In the genomic region with DNA sequence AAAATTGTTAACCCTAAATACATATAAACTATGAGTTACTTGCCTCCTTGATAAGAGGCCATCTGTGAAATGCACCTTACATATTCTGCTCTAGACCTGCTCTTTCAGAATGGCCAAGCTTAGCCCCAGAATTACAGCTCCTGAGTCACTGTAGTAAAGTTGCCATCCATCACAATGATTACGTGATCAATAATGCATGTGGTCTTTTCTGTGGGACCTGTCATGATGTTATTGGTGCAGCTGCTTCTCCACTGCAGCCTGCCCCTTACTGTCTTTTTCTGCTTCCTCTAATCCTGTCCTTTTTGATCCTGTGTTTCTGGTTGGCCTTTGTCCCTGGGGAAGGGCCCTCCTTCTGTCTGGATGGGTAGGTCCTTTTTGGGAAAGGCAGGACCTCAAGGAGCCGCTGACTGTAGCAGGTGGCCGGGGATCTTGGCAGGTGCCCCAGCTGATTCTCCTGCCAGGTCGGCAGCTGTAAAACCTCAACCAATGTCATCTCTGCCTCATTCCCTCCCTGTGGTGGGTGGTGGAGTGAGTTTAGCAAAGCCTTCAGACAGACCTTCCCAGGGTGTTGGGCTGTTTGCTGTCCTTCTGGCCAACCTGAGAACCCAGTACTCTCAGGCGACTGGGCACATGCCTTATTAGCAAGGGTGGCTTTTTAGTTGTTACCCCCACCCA, we compare ENCODE assay signal across 8 cellular contexts.
DNase-seq lines count a peak whose midpoint lies in the region; ATAC-seq and TF ChIP-seq lines count a peak whose summit lies in the region.

No MANE protein-coding gene starts in this region.

- H3K9me3 ChIP-seq in heart right ventricle (no peaks in the 10 kb centered on the region), testis (no peaks in the 10 kb centered on the region)

- CTCF ChIA-PET in activated CD4-positive, alpha-beta T cell treated with anti-CD3 and anti-CD28 coated beads for 36 hours (lab: Charles Lee): interaction anchor here (0.6 to 1.7 kb wide), 6 partner anchors 8 to 984 kb away, joined by 3 to 5 read pairs (median 3); no protein-coding TSS in a partner anchor

- H3K4me1 Mint-ChIP-seq in activated CD4-positive, alpha-beta T cell treated with anti-CD3 and anti-CD28 coated beads for 36 hours: peaks cover 86% of the 10 kb centered on the region

- H3K27me3 ChIP-seq in heart right ventricle (no peaks in the 10 kb centered on the region), testis (no peaks in the 10 kb centered on the region)

- H3K4me3 ChIP-seq in heart right ventricle (no peak overlapping the region), testis (no peak overlapping the region)

- H3K9me3 Mint-ChIP-seq in activated CD4-positive, alpha-beta T cell treated with anti-CD3 and anti-CD28 coated beads for 36 hours (ENCODE audit: low read depth): no peaks in the 10 kb centered on the region

- no peak for TF ChIP-seq POLR2A in testis (IDR thresholded peaks at IDR 0.05)

- no peak for TF ChIP-seq CTCF in heart right ventricle (IDR thresholded peaks at IDR 0.05)
- TF ChIP-seq CTCF in testis (IDR thresholded peaks at IDR 0.05): no peak

- POLR2A ChIA-PET in activated CD4-positive, alpha-beta T cell treated with anti-CD3 and anti-CD28 coated beads for 36 hours (lab: Charles Lee): interaction anchor here (0.6 to 1.4 kb wide), 3 partner anchors 9 to 17 kb away, joined by 3 to 4 read pairs (median 4); no protein-coding TSS in a partner anchor

- intact Hi-C loops in activated CD4-positive, alpha-beta T cell treated with anti-CD3 and anti-CD28 coated beads for 36 hours (cut with DNase I, micrococcal nuclease): loop anchor here (2.0 kb wide), 1 partner anchor 38 kb away; no protein-coding TSS in a partner anchor
- intact Hi-C loops in heart right ventricle (cut with DNase I): no loop called here
- intact Hi-C loops in testis (cut with DNase I; ENCODE audit: low total_unique reads): no loop called here

- H3K27ac ChIP-seq in heart right ventricle (peak overlapping the region; percentile 37 to 89 (median 74)), testis (no peak overlapping the region)

- H3K36me3 Mint-ChIP-seq in activated CD4-positive, alpha-beta T cell treated with anti-CD3 and anti-CD28 coated beads for 36 hours (ENCODE audit: low read depth): peaks cover 26% of the 10 kb centered on the region

- 32 to 36% methylated on average over 5 of the region's 5 CpGs for WGBS in heart right ventricle, 2 donors
- WGBS in testis, 2 donors: 46 to 56% methylated on average over 5 of the region's 5 CpGs

- H3K27me3 Mint-ChIP-seq in activated CD4-positive, alpha-beta T cell treated with anti-CD3 and anti-CD28 coated beads for 36 hours: no peaks in the 10 kb centered on the region

- peaks cover 0 to 50% (median 0%) of the 10 kb centered on the region in 9 donors for H3K36me3 ChIP-seq in heart right ventricle
- no peaks in the 10 kb centered on the region for H3K36me3 ChIP-seq in testis (ENCODE audit: low read depth, missing control alignments)

- ATAC-seq in activated CD4-positive, alpha-beta T cell treated with anti-CD3 and anti-CD28 coated beads for 36 hours: peak; percentile 48
- ATAC-seq in heart right ventricle: peak; percentile 46 to 63 (median 56)
- no peak for ATAC-seq in GM19328 (IDR thresholded peaks at IDR 0.05; ENCODE audit: unreplicated experiment)

- peak overlapping the region; percentile 96 for H3K27ac Mint-ChIP-seq in activated CD4-positive, alpha-beta T cell treated with anti-CD3 and anti-CD28 coated beads for 36 hours

- H3K4me1 ChIP-seq in heart right ventricle (peaks cover 54 to 99% (median 90%) of the 10 kb centered on the region in 9 donors), testis (peaks cover 55% of the 10 kb centered on the region)

- DNase-seq in activated CD4-positive, alpha-beta T cell treated with anti-CD3 and anti-CD28 coated beads for 36 hours: peak; percentile 61
- DNase-seq in activated CD4-positive, alpha-beta T cell treated with anti-CD3 and anti-CD28 coated beads, Interleukin-2, amount 50 U/mL, for 1 hour: no peak
- DNase-seq in SHP77 treated with DMSO at 0.1 percent for 48 hours (lab: John Stamatoyannopoulos, UW) (peak; percentile 100), heart right ventricle (peak; percentile 72 to 75), testis (peak; percentile 43), ecto neural progenitor cell (ENCODE audit: low spot score) (no peak), mesenteric fat pad (ENCODE audit: low spot score) (no peak)

- peak overlapping the region; percentile 64 for H3K4me3 Mint-ChIP-seq in activated CD4-positive, alpha-beta T cell treated with anti-CD3 and anti-CD28 coated beads for 36 hours

Comparison
In these comparisons a context has a peak if more than half of its experiments do, and no peak if none do; other contexts are left out.
1. DNase-seq: peak in activated CD4-positive, alpha-beta T cell treated with anti-CD3 and anti-CD28 coated beads for 36 hours (single experiment), SHP77 treated with DMSO at 0.1 percent for 48 hours (single experiment), heart right ventricle (2 of 2) and testis (single experiment); none in activated CD4-positive, alpha-beta T cell treated with anti-CD3 and anti-CD28 coated beads, Interleukin-2, amount 50 U/mL, for 1 hour (single experiment), ecto neural progenitor cell (single experiment) and mesenteric fat pad (single experiment).
2. H3K27ac ChIP-seq: peak in heart right ventricle (10 of 10); none in testis (0 of 2).
3. intact Hi-C loops: an anchor here in activated CD4-positive, alpha-beta T cell treated with anti-CD3 and anti-CD28 coated beads for 36 hours (2.0 kb wide); none called in heart right ventricle and testis.